Comparison of ENCODE assay signal across 13 cellular contexts in genomic region chr17:28045304-28045703, GRCh38. TPM values are rescaled to one million over a fixed set of nuclear protein-coding genes. Genes with fewer than 3 reads are reported as not detected.
DNase-seq lines count a peak whose midpoint lies in the region; ATAC-seq and TF ChIP-seq lines count a peak whose summit lies in the region.
"Had no signal": no experiment of that assay in that cellular context is flagged by ENCODE, and none has a peak within 500 bp of the region (broad histone marks: within the 10 kb centered on the region; RNA-seq: fewer than 3 reads in every experiment).

No MANE protein-coding gene starts in this region.

- H3K4me3 ChIP-seq in OCI-LY7 (ENCODE audit: low read depth, low read length, poor library complexity, severe bottlenecking) (peak overlapping the region; percentile 87), iPS-15b (ENCODE audit: low read depth, low read length) (peak overlapping the region; percentile 24), smooth muscle cell (no peak overlapping the region)

- no peaks in the 10 kb centered on the region for H3K27me3 ChIP-seq in iPS-15b (ENCODE audit: control insufficient read depth, insufficient read depth, low read length)
- no peaks in the 10 kb centered on the region for H3K27me3 ChIP-seq in smooth muscle cell (ENCODE audit: low read depth)

- H3K9me3 ChIP-seq in OCI-LY7 (ENCODE audit: low read length): no peaks in the 10 kb centered on the region
- H3K9me3 ChIP-seq in iPS-15b (ENCODE audit: control insufficient read depth, insufficient read depth, low read length): no peaks in the 10 kb centered on the region
- H3K9me3 ChIP-seq in smooth muscle cell (replicated peaks; ENCODE audit: low read depth): no peaks in the 10 kb centered on the region

- WGBS in smooth muscle cell (ENCODE audit: low lambda C conversion rate): 81% methylated on average over 3 of the region's 3 CpGs

- peaks cover 23% of the 10 kb centered on the region for H3K36me3 Mint-ChIP-seq in T-helper 2 cell treated with Interferon-gamma antibody and Interleukin-4, amounts not matched to agents 5 μg/mL and 100 μg/mL, for 36 hours (ENCODE audit: low read depth)
- H3K36me3 Mint-ChIP-seq in activated T-helper 1 cell treated with anti-CD3 and anti-CD28 coated beads, Interleukin-12 subunit alpha, Interleukin-12 subunit beta, Interleukin-2, Interleukin-4 antibody, amounts not matched to agents 30 ng/mL and 10 ng/mL and 1 ng/mL, durations not matched to agents 14 hours and 24 hours and 36 hours (ENCODE audit: low read depth): peaks cover 32% of the 10 kb centered on the region

- no peak overlapping the region for H3K27ac Mint-ChIP-seq in T-helper 2 cell treated with Interferon-gamma antibody and Interleukin-4, amounts not matched to agents 5 μg/mL and 100 μg/mL, for 36 hours
- no peak overlapping the region for H3K27ac Mint-ChIP-seq in activated T-helper 1 cell treated with anti-CD3 and anti-CD28 coated beads, Interleukin-12 subunit alpha, Interleukin-12 subunit beta, Interleukin-2, Interleukin-4 antibody, amounts not matched to agents 30 ng/mL and 10 ng/mL and 1 ng/mL, durations not matched to agents 14 hours and 24 hours and 36 hours

- ATAC-seq in GM18907 (IDR thresholded peaks at IDR 0.05; ENCODE audit: unreplicated experiment) (no peak), HG02623 (IDR thresholded peaks at IDR 0.05; ENCODE audit: unreplicated experiment) (no peak)

- CTCF ChIA-PET in OCI-LY7 (lab: Charles Lee; ENCODE audit: unreplicated experiment): no interaction called here

- H3K27me3 Mint-ChIP-seq in T-helper 2 cell treated with Interferon-gamma antibody and Interleukin-4, amounts not matched to agents 5 μg/mL and 100 μg/mL, for 36 hours (ENCODE audit: low read depth): no peaks in the 10 kb centered on the region
- H3K27me3 Mint-ChIP-seq in activated T-helper 1 cell treated with anti-CD3 and anti-CD28 coated beads, Interleukin-12 subunit alpha, Interleukin-12 subunit beta, Interleukin-2, Interleukin-4 antibody, amounts not matched to agents 30 ng/mL and 10 ng/mL and 1 ng/mL, durations not matched to agents 14 hours and 24 hours and 36 hours (ENCODE audit: insufficient read depth): no peaks in the 10 kb centered on the region

- H3K27ac ChIP-seq in OCI-LY7 (ENCODE audit: low read depth, low read length, poor library complexity, severe bottlenecking): peak overlapping the region; percentile 38
- no peak overlapping the region for H3K27ac ChIP-seq in smooth muscle cell (ENCODE audit: low read depth)

- POLR2A ChIA-PET in OCI-LY7 (lab: Charles Lee): no interaction called here

- no peaks in the 10 kb centered on the region for H3K9me2 ChIP-seq in OCI-LY7 (ENCODE audit: insufficient read depth, low read length)

- no peaks in the 10 kb centered on the region for H3K9me3 Mint-ChIP-seq in T-helper 2 cell treated with Interferon-gamma antibody and Interleukin-4, amounts not matched to agents 5 μg/mL and 100 μg/mL, for 36 hours
- H3K9me3 Mint-ChIP-seq in activated T-helper 1 cell treated with anti-CD3 and anti-CD28 coated beads, Interleukin-12 subunit alpha, Interleukin-12 subunit beta, Interleukin-2, Interleukin-4 antibody, amounts not matched to agents 30 ng/mL and 10 ng/mL and 1 ng/mL, durations not matched to agents 14 hours and 24 hours and 36 hours: no peaks in the 10 kb centered on the region

- H2AFZ ChIP-seq in OCI-LY7 (ENCODE audit: low read length): no peak overlapping the region; the same call in 1 of the 2 replicates
- H2AFZ ChIP-seq in smooth muscle cell (ENCODE audit: low read depth): no peak overlapping the region

- DNase-seq in T-helper 2 cell treated with Interferon-gamma antibody and Interleukin-4, amounts not matched to agents 5 μg/mL and 100 μg/mL, for 36 hours (ENCODE audit: low spot score): no peak
- DNase-seq in T-helper 2 cell (no peak), OCI-LY7 (ENCODE audit: low spot score) (peak; percentile 34), smooth muscle cell (lab: John Stamatoyannopoulos, UW; ENCODE audit: unreplicated experiment) (no peak)
- DNase-seq in activated T-helper 1 cell treated with anti-CD3 and anti-CD28 coated beads, Interleukin-12 subunit alpha, Interleukin-12 subunit beta, Interleukin-2, Interleukin-4 antibody, amounts not matched to agents 30 ng/mL and 10 ng/mL and 1 ng/mL, durations not matched to agents 14 hours and 24 hours and 36 hours (ENCODE audit: low spot score): no peak
- DNase-seq: amygdala; effector CD4-positive, alpha-beta T cell; mesendoderm; NCI-H345; T1000 had no signal

- no peaks in the 10 kb centered on the region for H3F3A ChIP-seq in smooth muscle cell (ENCODE audit: low read depth)

- TF ChIP-seq CTCF in OCI-LY7 (conservative IDR thresholded peaks at IDR 0.05; ENCODE audit: low read length) (no peak), smooth muscle cell (IDR thresholded peaks at IDR 0.05; ENCODE audit: borderline replicate concordance, insufficient read depth, poor library complexity, severe bottlenecking) (no peak)

- H4K20me1 ChIP-seq in OCI-LY7 (ENCODE audit: insufficient read depth, low read length): 0 out of 2 replicates have a peak, but pooled peaks cover 4% of the 10 kb centered on the region
- H4K20me1 ChIP-seq in smooth muscle cell (ENCODE audit: low read depth): peaks cover 78% of the 10 kb centered on the region

- peak overlapping the region; percentile 72 for H3K4me2 ChIP-seq in OCI-LY7 (ENCODE audit: low read length)
- peak overlapping the region; percentile 95 for H3K4me2 ChIP-seq in smooth muscle cell

- intact Hi-C loops in OCI-LY7 (cut with micrococcal nuclease; ENCODE audit: unreplicated experiment): loop anchor here (2.0 to 10.0 kb wide), 2 partner anchors 29 to 209 kb away; no protein-coding TSS in a partner anchor
- intact Hi-C loops in activated T-helper 1 cell treated with anti-CD3 and anti-CD28 coated beads, Interleukin-12 subunit alpha, Interleukin-12 subunit beta, Interleukin-2, Interleukin-4 antibody, amounts not matched to agents 30 ng/mL and 10 ng/mL and 1 ng/mL, durations not matched to agents 14 hours and 24 hours and 36 hours (cut with micrococcal nuclease): loop anchor here (5.0 kb wide), 2 partner anchors 72 to 578 kb away; no protein-coding TSS in a partner anchor

- H3K9ac ChIP-seq in iPS-15b (ENCODE audit: low read depth, low read length): no peak overlapping the region
- H3K9ac ChIP-seq in smooth muscle cell (ENCODE audit: low read depth): no peak overlapping the region

- H3K79me2 ChIP-seq in OCI-LY7 (ENCODE audit: insufficient read depth, low read depth, low read length): peaks cover 79% of the 10 kb centered on the region
- peaks cover 77% of the 10 kb centered on the region for H3K79me2 ChIP-seq in smooth muscle cell (ENCODE audit: low read depth)

- peak overlapping the region; percentile 34 for H3K4me3 Mint-ChIP-seq in T-helper 2 cell treated with Interferon-gamma antibody and Interleukin-4, amounts not matched to agents 5 μg/mL and 100 μg/mL, for 36 hours
- no peak overlapping the region for H3K4me3 Mint-ChIP-seq in activated T-helper 1 cell treated with anti-CD3 and anti-CD28 coated beads, Interleukin-12 subunit alpha, Interleukin-12 subunit beta, Interleukin-2, Interleukin-4 antibody, amounts not matched to agents 30 ng/mL and 10 ng/mL and 1 ng/mL, durations not matched to agents 14 hours and 24 hours and 36 hours

- H3K4me1 Mint-ChIP-seq in T-helper 2 cell treated with Interferon-gamma antibody and Interleukin-4, amounts not matched to agents 5 μg/mL and 100 μg/mL, for 36 hours (ENCODE audit: low read depth): peaks cover 58% of the 10 kb centered on the region
- peaks cover 73% of the 10 kb centered on the region for H3K4me1 Mint-ChIP-seq in activated T-helper 1 cell treated with anti-CD3 and anti-CD28 coated beads, Interleukin-12 subunit alpha, Interleukin-12 subunit beta, Interleukin-2, Interleukin-4 antibody, amounts not matched to agents 30 ng/mL and 10 ng/mL and 1 ng/mL, durations not matched to agents 14 hours and 24 hours and 36 hours (ENCODE audit: low read depth)

- H3K4me1 ChIP-seq in OCI-LY7 (ENCODE audit: insufficient read depth, low read length, poor library complexity, severe bottlenecking): peaks cover 67% of the 10 kb centered on the region
- H3K4me1 ChIP-seq in iPS-15b (ENCODE audit: control insufficient read depth, insufficient read depth, low read length): peaks cover 20% of the 10 kb centered on the region
- peaks cover 46% of the 10 kb centered on the region for H3K4me1 ChIP-seq in smooth muscle cell (ENCODE audit: low read depth)

- H3K36me3 ChIP-seq in OCI-LY7 (ENCODE audit: insufficient read depth, low read length) (peaks cover 24% of the 10 kb centered on the region), iPS-15b (ENCODE audit: control insufficient read depth, insufficient read depth, low read length) (no peaks in the 10 kb centered on the region), smooth muscle cell (ENCODE audit: low read depth) (no peaks in the 10 kb centered on the region)

- no TSS peak for BruUV-seq in OCI-LY7 (replicated peaks; lab: Mats Ljungman, UMichigan)

RNA-seq across cellular contexts. Expression of gene NLK, which starts 2.8 kb away (rescaled TPM):
- 18.1 and 23.3 TPM in 2 replicates for total RNA-seq in OCI-LY7 (2014; rRNA removed; shearing (Covaris generic))
- 27.8 and 31.1 TPM in 2 replicates for total RNA-seq in OCI-LY7 (2022)
- 10.1 and 18.0 TPM in 2 replicates for total RNA-seq in smooth muscle cell
- 1.8 and 5.0 TPM in 2 replicates for polyA plus RNA-seq in smooth muscle cell
- total RNA-seq in activated T-helper 1 cell treated with anti-CD3 and anti-CD28 coated beads, Interleukin-12 subunit alpha, Interleukin-12 subunit beta, Interleukin-2, Interleukin-4 antibody, amounts not matched to agents 30 ng/mL and 10 ng/mL and 1 ng/mL, durations not matched to agents 14 hours and 24 hours and 36 hours: 13.6 and 15.5 TPM in 2 replicates
